Comparison of ENCODE assay signal across 8 cellular contexts in the genomic region with DNA sequence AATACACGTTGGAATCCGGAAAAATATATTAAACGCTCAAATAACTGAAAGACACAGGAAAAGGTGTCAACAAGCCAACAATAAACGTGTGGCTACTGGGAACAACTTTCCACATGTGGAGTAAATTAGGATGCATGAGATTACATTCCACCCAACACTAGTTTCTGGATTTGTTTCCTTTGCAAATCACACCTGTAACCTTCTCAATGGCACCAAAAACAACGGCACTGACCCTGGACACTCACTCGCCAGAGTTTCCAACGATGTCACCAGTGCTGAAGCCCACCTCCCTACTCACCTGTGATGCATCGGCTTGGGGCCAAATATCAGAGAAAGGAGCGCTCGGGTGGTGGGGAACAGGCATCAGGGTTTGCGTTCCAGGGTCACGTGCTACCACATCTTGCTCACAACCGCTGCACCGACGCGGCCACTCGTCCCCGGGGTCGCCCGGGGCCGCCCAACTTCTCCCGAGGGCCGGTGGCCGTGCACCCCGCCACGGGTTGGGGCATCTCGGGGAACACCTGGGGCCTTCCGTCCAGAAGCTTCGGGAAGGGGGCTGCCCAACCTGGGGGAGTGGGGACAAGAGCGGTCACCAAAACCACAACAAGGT. TPM values are rescaled to one million over a fixed set of nuclear protein-coding genes. Genes with fewer than 3 reads are reported as not detected.
DNase-seq lines count a peak whose midpoint lies in the region; ATAC-seq and TF ChIP-seq lines count a peak whose summit lies in the region.

No MANE protein-coding gene starts in this region.

- H3K27ac ChIP-seq in sigmoid colon, result peak overlapping the region; percentile 66 to 80 (median 76)

- ATAC-seq in GM18499 (IDR thresholded peaks at IDR 0.05; ENCODE audit: insufficient read depth, unreplicated experiment) (peak; percentile 9), HG03025 (IDR thresholded peaks at IDR 0.05; ENCODE audit: low FRiP score, unreplicated experiment) (peak; percentile 23)
- ATAC-seq in activated naive CD4-positive, alpha-beta T cell treated with anti-CD3 and anti-CD28 coated beads, Interleukin-2, amount 50 U/mL, for 72 hours, result peak; percentile 20 to 45

- DNase-seq in A172 (ENCODE audit: low spot score) (peak; percentile 10), NOMO-1 treated with dmso at 0.1 percent for 144 hours (lab: John Stamatoyannopoulos, UW; ENCODE audit: unreplicated experiment) (peak; percentile 6), hepatic stellate cell (ENCODE audit: low spot score) (peak; percentile 17), sigmoid colon (peak; percentile 69), HPDE6-E6E7 (ENCODE audit: extremely low spot score) (no peak)
- peak in 1 of 2 donors; percentile 46 for DNase-seq in activated naive CD4-positive, alpha-beta T cell treated with anti-CD3 and anti-CD28 coated beads, Interleukin-2, amount 50 U/mL, for 72 hours (ENCODE audit: low spot score in 2 of 2)

- peaks cover 0 to 34% (median 25%) of the 10 kb centered on the region in 4 donors for H3K4me1 ChIP-seq in sigmoid colon

- 1 to 3% methylated on average over 30 of the region's 30 CpGs for WGBS in sigmoid colon, 2 donors

- peaks cover 0 to 19% of the 10 kb centered on the region in 2 donors for H3K36me3 Mint-ChIP-seq in activated naive CD4-positive, alpha-beta T cell treated with anti-CD3 and anti-CD28 coated beads, Interleukin-2, amount 50 U/mL, for 72 hours

- H3K9me3 ChIP-seq in sigmoid colon, result no peaks in the 10 kb centered on the region

- H3K27me3 ChIP-seq in sigmoid colon, result no peaks in the 10 kb centered on the region

- H3K9me3 Mint-ChIP-seq in activated naive CD4-positive, alpha-beta T cell treated with anti-CD3 and anti-CD28 coated beads, Interleukin-2, amount 50 U/mL, for 72 hours, result no peaks in the 10 kb centered on the region

- no peak for TF ChIP-seq POLR2A in sigmoid colon (IDR thresholded peaks at IDR 0.05)

- H3K36me3 ChIP-seq in sigmoid colon, result peaks cover 4 to 29% (median 16%) of the 10 kb centered on the region in 4 donors

- H3K4me3 ChIP-seq in sigmoid colon, result peak overlapping the region; percentile 84 to 94 (median 86)

- H3K27ac Mint-ChIP-seq in activated naive CD4-positive, alpha-beta T cell treated with anti-CD3 and anti-CD28 coated beads, Interleukin-2, amount 50 U/mL, for 72 hours, result peak overlapping the region; percentile 84 to 94

- intact Hi-C loops in sigmoid colon (cut with DNase I), result loop anchor here (2.0 to 10.0 kb wide), 4 partner anchors 76 to 754 kb away; partner anchors contain the start of genes FICD and PWP1

- TF ChIP-seq EP300 in sigmoid colon (IDR thresholded peaks at IDR 0.05), result no peak

- no peak for TF ChIP-seq CTCF in sigmoid colon (IDR thresholded peaks at IDR 0.05)

RNA-seq across cellular contexts. Expression of gene PRDM4, which starts 0.6 kb away (rescaled TPM):
- 25.2 and 34.0 TPM in 2 replicates for total RNA-seq in A172 (2014; rRNA removed; shearing (Covaris generic))
- total RNA-seq in activated naive CD4-positive, alpha-beta T cell treated with anti-CD3 and anti-CD28 coated beads, Interleukin-2, amount 50 U/mL, for 72 hours, result 10 to 100 TPM; 20.9 to 25.8 TPM
- total RNA-seq in sigmoid colon, result 10 to 100 TPM; 19.7 to 25.7 (median 23.0) TPM
- polyA plus RNA-seq in sigmoid colon, result 10 to 100 TPM; 15.6 to 19.4 (median 18.7) TPM

RNA-seq across cellular contexts. Expression of gene ASCL4, which starts 14.2 kb away (rescaled TPM):
- total RNA-seq in A172 (2014; rRNA removed; shearing (Covaris generic)), result not detected in 2 replicates
- total RNA-seq in activated naive CD4-positive, alpha-beta T cell treated with anti-CD3 and anti-CD28 coated beads, Interleukin-2, amount 50 U/mL, for 72 hours, result not detected
- total RNA-seq in sigmoid colon, result not detected
- under 1 TPM in 1 of 3 donors, not detected in 2; 0.06 TPM for polyA plus RNA-seq in sigmoid colon
